Comparison of ENCODE assay signal across 1 cellular context in the genomic region with DNA sequence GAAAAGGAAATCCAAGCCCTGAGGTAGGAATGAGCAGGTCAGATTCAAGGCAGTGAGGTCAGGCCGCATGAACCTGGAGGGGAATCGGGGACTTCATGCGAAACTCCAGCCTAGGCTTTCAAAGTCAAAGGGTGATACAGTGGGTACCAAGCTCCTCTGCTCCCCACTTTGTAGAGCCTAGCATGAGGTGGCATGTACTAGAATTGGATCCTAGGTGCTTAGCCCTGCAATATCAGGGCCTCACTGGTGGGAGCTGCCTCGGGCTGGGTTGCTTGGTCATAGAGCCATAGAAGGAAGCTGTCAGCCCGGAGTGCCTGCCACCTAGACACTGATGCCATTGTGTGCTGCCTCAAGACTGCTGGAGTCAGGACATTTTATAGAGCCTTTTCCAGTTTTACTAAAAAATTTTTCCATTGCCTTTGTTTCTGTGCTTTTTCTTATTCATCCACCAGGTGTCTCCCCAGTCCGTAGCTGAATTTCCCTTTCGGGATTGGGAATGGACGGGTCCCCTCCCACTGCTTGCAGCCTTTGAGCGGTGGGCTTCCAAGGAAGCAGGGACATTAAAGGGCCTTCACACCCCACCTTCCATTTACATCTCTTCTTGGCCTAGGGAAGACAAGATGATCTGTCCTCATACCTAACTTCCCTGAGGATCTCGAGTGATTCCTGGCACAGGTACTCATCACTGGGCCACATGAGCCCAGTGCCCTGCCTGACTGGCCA.
TF ChIP-seq lines count a peak whose summit lies in the region.

No MANE protein-coding gene starts in this region.

TF ChIP-seq in GM12878, 131 proteins besides CTCF, POLR2A, EP300 and RAD21:
- TF ChIP-seq ZNF217 (IDR thresholded peaks at IDR 0.05), result no peak
- TF ChIP-seq YBX1 (IDR thresholded peaks at IDR 0.05), result no peak
- TF ChIP-seq ESRRA (IDR thresholded peaks at IDR 0.05; ENCODE audit: low read length), result no peak
- no peak for TF ChIP-seq PAX8 (IDR thresholded peaks at IDR 0.05)
